In the genomic region with DNA sequence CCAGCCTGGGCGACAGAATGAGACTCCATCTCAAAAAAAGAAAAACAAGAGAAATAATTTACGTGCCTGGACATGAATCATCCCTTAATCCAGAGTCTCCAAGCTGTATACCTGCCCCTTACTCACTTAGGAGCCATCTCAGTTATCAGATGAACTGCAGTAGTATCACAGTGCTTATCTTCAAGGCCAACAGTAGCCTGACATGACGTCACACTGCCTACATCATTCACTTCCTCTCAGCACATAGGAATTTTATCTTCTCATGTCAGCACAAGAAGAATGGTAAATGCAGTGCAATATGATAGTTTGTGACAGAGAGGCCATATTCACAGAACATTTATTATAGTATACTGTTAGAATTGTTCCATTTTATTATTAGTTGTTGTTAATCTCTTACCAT, we compare ENCODE assay signal across 26 cellular contexts.
DNase-seq lines count a peak whose midpoint lies in the region; ATAC-seq, FAIRE-seq and TF ChIP-seq lines count a peak whose summit lies in the region.
"Had no signal": no experiment of that assay in that cellular context is flagged by ENCODE, and none has a peak within 500 bp of the region (broad histone marks: within the 10 kb centered on the region; RNA-seq: fewer than 3 reads in every experiment).

No MANE protein-coding gene starts in this region.

- H3K9me3 Mint-ChIP-seq in chondrocyte (ENCODE audit: low read depth): peaks cover 4% of the 10 kb centered on the region
- H3K9me3 Mint-ChIP-seq: CD8-positive, alpha-beta T cell had no signal

- no peak for TF ChIP-seq CTCF in HepG2 (CRISPR knock-in tag; IDR thresholded peaks at IDR 0.05)
- TF ChIP-seq CTCF in right lobe of liver (IDR thresholded peaks at IDR 0.05): no peak
- no peak for TF ChIP-seq CTCF in chondrocyte (IDR thresholded peaks at IDR 0.05)

- TF ChIP-seq POLR2A in HepG2 (IDR thresholded peaks at IDR 0.05; ENCODE audit: insufficient read depth in 1 of 2, low read depth in 2 of 2, low read length in 2 of 2) (no peak), right lobe of liver (IDR thresholded peaks at IDR 0.05) (no peak), erythroblast (IDR thresholded peaks at IDR 0.05; ENCODE audit: low read length) (no peak)

- intact Hi-C loops in HepG2 (cut with micrococcal nuclease; ENCODE audit: unreplicated experiment) (no loop called here), right lobe of liver (cut with DNase I) (no loop called here)

- no TSS peak for BruUV-seq in HepG2 (replicated peaks; lab: Mats Ljungman, UMichigan)

- H3K36me3 ChIP-seq in HepG2 (replicated peaks in 1 of 2; ENCODE audit: control insufficient read depth in 1 of 2, insufficient read depth in 2 of 2, low read length in 2 of 2): no peaks in the 10 kb centered on the region
- no peaks in the 10 kb centered on the region for H3K36me3 ChIP-seq in right lobe of liver

- no peaks in the 10 kb centered on the region for H3K9me3 ChIP-seq in HepG2 (ENCODE audit: low read length)
- H3K9me3 ChIP-seq in right lobe of liver: no peaks in the 10 kb centered on the region
- H3K9me3 ChIP-seq: Caco-2 had no signal

- POLR2A ChIA-PET in HepG2 (lab: Yijun Ruan, JAX): no interaction called here

- H3K4me3 Mint-ChIP-seq in chondrocyte (ENCODE audit: unreplicated experiment): no peak overlapping the region
- H3K4me3 Mint-ChIP-seq: B cell; CD8-positive, alpha-beta T cell; IgD-negative memory B cell had no signal

- no peaks in the 10 kb centered on the region for H4K20me1 ChIP-seq in HepG2 (ENCODE audit: insufficient read depth, low read length)

- H3K36me3 Mint-ChIP-seq in chondrocyte (ENCODE audit: low read depth): no peaks in the 10 kb centered on the region
- H3K36me3 Mint-ChIP-seq: CD8-positive, alpha-beta T cell had no signal

- no peaks in the 10 kb centered on the region for H3K4me1 ChIP-seq in HepG2 (ENCODE audit: insufficient read depth, low read length)
- no peaks in the 10 kb centered on the region for H3K4me1 ChIP-seq in right lobe of liver
- H3K4me1 ChIP-seq: Caco-2 had no signal

- TF ChIP-seq EP300 in HepG2 (IDR thresholded peaks at IDR 0.05; ENCODE audit: low read depth in 2 of 2, low read length in 2 of 2): no peak
- TF ChIP-seq EP300 in HepG2 (CRISPR knock-in tag; IDR thresholded peaks at IDR 0.05; ENCODE audit: borderline replicate concordance): no peak

- H3K27ac Mint-ChIP-seq in chondrocyte (ENCODE audit: unreplicated experiment): no peak overlapping the region
- H3K27ac Mint-ChIP-seq: B cell; CD8-positive, alpha-beta T cell; IgD-negative memory B cell had no signal

- no peak for ATAC-seq in HepG2
- no peak for ATAC-seq in right lobe of liver
- ATAC-seq in HG03135 (IDR thresholded peaks at IDR 0.05; ENCODE audit: unreplicated experiment): no peak
- ATAC-seq in HG02678 (IDR thresholded peaks at IDR 0.05; ENCODE audit: unreplicated experiment): no peak
- ATAC-seq: CD8-positive, alpha-beta T cell; HCT116; SK-N-SH treated with all-trans-retinoic acid at 6 μM for 48 hours had no signal

- no peak for TF ChIP-seq RAD21 in HepG2 (CRISPR knock-in tag; IDR thresholded peaks at IDR 0.05)

- 0% methylated on average over 3 of the region's 3 CpGs for WGBS in HepG2 (ENCODE audit: low lambda C conversion rate)
- 35% methylated on average over 3 of the region's 3 CpGs for WGBS in right lobe of liver (ENCODE audit: insufficient coverage, low coverage, low lambda C conversion rate, missing lambda C conversion rate)

- in situ Hi-C loops in HepG2 (cut with HindIII; ENCODE audit: extremely low pct_ligation_motif_present, low pct_unique_long_range_greater_than_20kb): no loop called here

- DNase-seq in HepG2 (ENCODE audit: low spot score): no peak
- DNase-seq in right lobe of liver: no peak
- peak; percentile 80 for DNase-seq in amniotic epithelial cell (ENCODE audit: low read depth)
- DNase-seq in erythroblast (lab: John Stamatoyannopoulos, UW): peak; percentile 7 to 43
- DNase-seq in activated CD8-positive, alpha-beta memory T cell treated with anti-CD3 and anti-CD28 coated beads, Interleukin-2, amount 50 U/mL, for 48 hours: no peak
- no peak for DNase-seq in chondrocyte (ENCODE audit: low spot score)
- DNase-seq: Caco-2; CD8-positive, alpha-beta T cell; GF-D8; NCI-H1092; NCI-H1417 treated with DMSO at 0.1 percent for 48 hours; NCI-H187; NCI-H2081 treated with DMSO at 0.1 percent for 48 hours; NCI-H2171; NCI-H226; NCI-H510A; NCI-H69 had no signal

- no peak overlapping the region for H3K9ac ChIP-seq in HepG2 (ENCODE audit: insufficient read depth, low read depth, low read length)

- H3K27me3 Mint-ChIP-seq in chondrocyte (ENCODE audit: low read depth): no peaks in the 10 kb centered on the region

- H3K79me2 ChIP-seq in HepG2 (ENCODE audit: insufficient read depth, low read length): no peaks in the 10 kb centered on the region

- H3K4me2 ChIP-seq in HepG2 (ENCODE audit: low read depth, low read length): no peak overlapping the region

- FAIRE-seq in HepG2 (lab: Jason Lieb, UNC): no peak
- FAIRE-seq: GM12891 had no signal

- H3K27me3 ChIP-seq in HepG2 (ENCODE audit: control insufficient read depth in 1 of 2, insufficient read depth in 2 of 2, low read length in 2 of 2) (no peaks in the 10 kb centered on the region), right lobe of liver (no peaks in the 10 kb centered on the region)

- no peak overlapping the region for H2AFZ ChIP-seq in HepG2 (ENCODE audit: low read length)

- H3K4me3 ChIP-seq in HepG2 (replicated peaks in 1 of 3; ENCODE audit: insufficient read depth in 1 of 3, low read depth in 2 of 3, low read length in 3 of 3) (no peak overlapping the region), right lobe of liver (no peak overlapping the region)

- peaks cover 34% of the 10 kb centered on the region for H3K4me1 Mint-ChIP-seq in chondrocyte (ENCODE audit: low read depth)
- H3K4me1 Mint-ChIP-seq: B cell, IgD-negative memory B cell had no signal

- H3K27ac ChIP-seq in HepG2 (ENCODE audit: extremely low read length, insufficient read depth, low read length) (no peak overlapping the region), right lobe of liver (no peak overlapping the region)
- H3K27ac ChIP-seq: 22Rv1, C4-2B had no signal

- CTCF ChIA-PET in HepG2 (lab: Yijun Ruan, JAX; ENCODE audit: low intra/inter-chr PET ratio, low total read pairs): no interaction called here

TF ChIP-seq in HepG2, 621 proteins besides CTCF, POLR2A, EP300 and RAD21 (continues in another document):
- TF ChIP-seq FOXA1 (IDR thresholded peaks at IDR 0.05) (no peak), FOXA1 (CRISPR knock-in tag; IDR thresholded peaks at IDR 0.05) (no peak), MBD4 (IDR thresholded peaks at IDR 0.05; ENCODE audit: borderline replicate concordance, low read length) (no peak), HNF4A (CRISPR knock-in tag; IDR thresholded peaks at IDR 0.05) (no peak), KDM5A (IDR thresholded peaks at IDR 0.05; ENCODE audit: borderline replicate concordance, low read length) (no peak), ZHX2 (IDR thresholded peaks at IDR 0.05; ENCODE audit: low read depth) (no peak), ZHX2 (CRISPR knock-in tag; IDR thresholded peaks at IDR 0.05; ENCODE audit: borderline replicate concordance) (no peak), ZSCAN22 (CRISPR knock-in tag; IDR thresholded peaks at IDR 0.05) (no peak), CAMTA2 (CRISPR knock-in tag; IDR thresholded peaks at IDR 0.05; ENCODE audit: borderline replicate concordance) (no peak), NR2F6 (IDR thresholded peaks at IDR 0.05) (no peak), NR2F6 (CRISPR knock-in tag; IDR thresholded peaks at IDR 0.05) (no peak), ZNF253 (CRISPR knock-in tag; IDR thresholded peaks at IDR 0.05; ENCODE audit: borderline replicate concordance) (no peak), TRIM24 (CRISPR knock-in tag; IDR thresholded peaks at IDR 0.05) (no peak), ATF7 (IDR thresholded peaks at IDR 0.05) (peak; percentile 84), ATF7 (CRISPR knock-in tag; IDR thresholded peaks at IDR 0.05) (no peak), ZNF746 (CRISPR knock-in tag; IDR thresholded peaks at IDR 0.05) (no peak), THYN1 (CRISPR knock-in tag; IDR thresholded peaks at IDR 0.05; ENCODE audit: borderline replicate concordance, low read depth) (no peak)

Comparison
In these comparisons a context has a peak if more than half of its experiments do, and no peak if none do; other contexts are left out.
1. DNase-seq: peak in amniotic epithelial cell (single experiment) and erythroblast (2 of 2); none in HepG2 (single experiment), right lobe of liver (0 of 3), activated CD8-positive, alpha-beta memory T cell treated with anti-CD3 and anti-CD28 coated beads, Interleukin-2, amount 50 U/mL, for 48 hours (single experiment) and chondrocyte (single experiment).